Comparison of ENCODE assay signal across 2 cellular contexts in the genomic region with DNA sequence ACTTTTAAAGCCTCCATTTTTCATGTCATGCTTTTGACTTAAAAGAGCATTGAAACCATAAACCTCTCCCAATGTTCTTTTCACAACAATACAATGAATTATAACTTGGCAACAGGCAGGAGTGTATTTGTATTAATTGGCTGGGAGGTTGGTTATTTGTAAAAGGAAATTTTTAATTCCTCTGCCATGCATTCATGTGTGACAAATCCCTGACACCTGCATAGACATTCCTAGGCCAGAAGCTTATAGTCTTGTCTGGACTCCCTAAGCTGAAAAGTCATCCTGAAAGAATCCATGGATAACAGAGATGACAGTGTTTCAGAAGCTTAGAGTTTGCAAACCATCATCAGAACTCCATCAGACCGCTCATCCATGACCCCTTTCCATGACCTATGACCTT.
TF ChIP-seq lines count a peak whose summit lies in the region.

No MANE protein-coding gene starts in this region.

TF ChIP-seq in liver, 16 proteins besides CTCF, POLR2A, EP300 and RAD21 (continued from another document):
- TF ChIP-seq, protein P1, sequence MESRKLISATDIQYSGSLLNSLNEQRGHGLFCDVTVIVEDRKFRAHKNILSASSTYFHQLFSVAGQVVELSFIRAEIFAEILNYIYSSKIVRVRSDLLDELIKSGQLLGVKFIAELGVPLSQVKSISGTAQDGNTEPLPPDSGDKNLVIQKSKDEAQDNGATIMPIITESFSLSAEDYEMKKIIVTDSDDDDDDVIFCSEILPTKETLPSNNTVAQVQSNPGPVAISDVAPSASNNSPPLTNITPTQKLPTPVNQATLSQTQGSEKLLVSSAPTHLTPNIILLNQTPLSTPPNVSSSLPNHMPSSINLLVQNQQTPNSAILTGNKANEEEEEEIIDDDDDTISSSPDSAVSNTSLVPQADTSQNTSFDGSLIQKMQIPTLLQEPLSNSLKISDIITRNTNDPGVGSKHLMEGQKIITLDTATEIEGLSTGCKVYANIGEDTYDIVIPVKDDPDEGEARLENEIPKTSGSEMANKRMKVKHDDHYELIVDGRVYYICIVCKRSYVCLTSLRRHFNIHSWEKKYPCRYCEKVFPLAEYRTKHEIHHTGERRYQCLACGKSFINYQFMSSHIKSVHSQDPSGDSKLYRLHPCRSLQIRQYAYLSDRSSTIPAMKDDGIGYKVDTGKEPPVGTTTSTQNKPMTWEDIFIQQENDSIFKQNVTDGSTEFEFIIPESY (IDR thresholded peaks at IDR 0.05): no peak
- no peak for TF ChIP-seq TAF1 (conservative IDR thresholded peaks at IDR 0.05)
- TF ChIP-seq HNF4A (conservative IDR thresholded peaks at IDR 0.05): no peak
- TF ChIP-seq, protein P2, sequence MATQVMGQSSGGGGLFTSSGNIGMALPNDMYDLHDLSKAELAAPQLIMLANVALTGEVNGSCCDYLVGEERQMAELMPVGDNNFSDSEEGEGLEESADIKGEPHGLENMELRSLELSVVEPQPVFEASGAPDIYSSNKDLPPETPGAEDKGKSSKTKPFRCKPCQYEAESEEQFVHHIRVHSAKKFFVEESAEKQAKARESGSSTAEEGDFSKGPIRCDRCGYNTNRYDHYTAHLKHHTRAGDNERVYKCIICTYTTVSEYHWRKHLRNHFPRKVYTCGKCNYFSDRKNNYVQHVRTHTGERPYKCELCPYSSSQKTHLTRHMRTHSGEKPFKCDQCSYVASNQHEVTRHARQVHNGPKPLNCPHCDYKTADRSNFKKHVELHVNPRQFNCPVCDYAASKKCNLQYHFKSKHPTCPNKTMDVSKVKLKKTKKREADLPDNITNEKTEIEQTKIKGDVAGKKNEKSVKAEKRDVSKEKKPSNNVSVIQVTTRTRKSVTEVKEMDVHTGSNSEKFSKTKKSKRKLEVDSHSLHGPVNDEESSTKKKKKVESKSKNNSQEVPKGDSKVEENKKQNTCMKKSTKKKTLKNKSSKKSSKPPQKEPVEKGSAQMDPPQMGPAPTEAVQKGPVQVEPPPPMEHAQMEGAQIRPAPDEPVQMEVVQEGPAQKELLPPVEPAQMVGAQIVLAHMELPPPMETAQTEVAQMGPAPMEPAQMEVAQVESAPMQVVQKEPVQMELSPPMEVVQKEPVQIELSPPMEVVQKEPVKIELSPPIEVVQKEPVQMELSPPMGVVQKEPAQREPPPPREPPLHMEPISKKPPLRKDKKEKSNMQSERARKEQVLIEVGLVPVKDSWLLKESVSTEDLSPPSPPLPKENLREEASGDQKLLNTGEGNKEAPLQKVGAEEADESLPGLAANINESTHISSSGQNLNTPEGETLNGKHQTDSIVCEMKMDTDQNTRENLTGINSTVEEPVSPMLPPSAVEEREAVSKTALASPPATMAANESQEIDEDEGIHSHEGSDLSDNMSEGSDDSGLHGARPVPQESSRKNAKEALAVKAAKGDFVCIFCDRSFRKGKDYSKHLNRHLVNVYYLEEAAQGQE (IDR thresholded peaks at IDR 0.05): no peak
- TF ChIP-seq, protein P3, sequence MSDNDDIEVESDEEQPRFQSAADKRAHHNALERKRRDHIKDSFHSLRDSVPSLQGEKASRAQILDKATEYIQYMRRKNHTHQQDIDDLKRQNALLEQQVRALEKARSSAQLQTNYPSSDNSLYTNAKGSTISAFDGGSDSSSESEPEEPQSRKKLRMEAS (IDR thresholded peaks at IDR 0.05): no peak
- TF ChIP-seq SP1 (IDR thresholded peaks at IDR 0.05): no peak
- TF ChIP-seq, protein P4, sequence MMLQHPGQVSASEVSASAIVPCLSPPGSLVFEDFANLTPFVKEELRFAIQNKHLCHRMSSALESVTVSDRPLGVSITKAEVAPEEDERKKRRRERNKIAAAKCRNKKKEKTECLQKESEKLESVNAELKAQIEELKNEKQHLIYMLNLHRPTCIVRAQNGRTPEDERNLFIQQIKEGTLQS (IDR thresholded peaks at IDR 0.05): no peak

TF ChIP-seq in HepG2, 621 proteins besides CTCF, POLR2A, EP300 and RAD21 (continued from another document):
- no peak for TF ChIP-seq ELF3 (CRISPR knock-in tag; IDR thresholded peaks at IDR 0.05)
- TF ChIP-seq ZNF549 (CRISPR knock-in tag; IDR thresholded peaks at IDR 0.05): no peak
- no peak for TF ChIP-seq ZNF781 (CRISPR knock-in tag; IDR thresholded peaks at IDR 0.05; ENCODE audit: borderline replicate concordance, not compliant biosample characterization)
- TF ChIP-seq NAIF1 (CRISPR knock-in tag; IDR thresholded peaks at IDR 0.05; ENCODE audit: borderline replicate concordance): no peak
- no peak for TF ChIP-seq SOX5 (CRISPR knock-in tag; IDR thresholded peaks at IDR 0.05; ENCODE audit: borderline replicate concordance)
- no peak for TF ChIP-seq ZNF674 (CRISPR knock-in tag; IDR thresholded peaks at IDR 0.05; ENCODE audit: low read depth)
